9 cellular contexts compared by ENCODE assay signal in the genomic region with DNA sequence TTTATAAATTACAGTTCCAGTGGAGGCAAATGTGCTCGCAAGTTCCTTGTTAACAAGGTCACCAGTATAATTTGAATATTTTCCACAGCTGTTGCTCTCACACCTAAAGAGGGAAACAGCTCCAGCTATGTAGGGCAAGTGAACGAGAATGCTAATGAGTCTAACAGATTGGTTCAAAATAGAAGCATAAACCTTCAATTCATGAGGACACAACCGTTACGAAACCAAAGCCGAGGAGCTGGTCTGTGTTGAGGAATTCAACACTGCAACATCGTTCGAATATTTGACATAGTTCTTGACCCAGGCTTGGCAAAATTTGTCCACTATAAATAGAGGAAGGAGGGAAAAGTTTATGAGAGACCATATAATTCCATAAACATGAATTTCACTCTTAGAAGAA.
DNase-seq lines count a peak whose midpoint lies in the region; ATAC-seq and TF ChIP-seq lines count a peak whose summit lies in the region.
"Had no signal": no experiment of that assay in that cellular context is flagged by ENCODE, and none has a peak within 500 bp of the region (broad histone marks: within the 10 kb centered on the region; RNA-seq: fewer than 3 reads in every experiment).

No MANE protein-coding gene starts in this region.

- no peak overlapping the region for H3K4me3 ChIP-seq in astrocyte of the cerebellum (ENCODE audit: low read depth, low read length)
- H3K4me3 ChIP-seq: upper lobe of left lung had no signal

- intact Hi-C loops in posterior vena cava (cut with DNase I) = no loop called here

- no peak for TF ChIP-seq CTCF in astrocyte of the cerebellum (IDR thresholded peaks at IDR 0.05; ENCODE audit: low read depth, low read length, missing control alignments)

- DNase-seq in astrocyte of the cerebellum (ENCODE audit: low read depth) = peak; percentile 57
- DNase-seq in myocyte (ENCODE audit: low read depth) = peak; percentile 89
- DNase-seq in cerebellar nuclear complex (lab: John Stamatoyannopoulos, UW) = no peak
- no peak for DNase-seq in GM19240 (ENCODE audit: insufficient read length, low spot score)
- no peak for DNase-seq in posterior vena cava (ENCODE audit: low spot score)
- DNase-seq in DMS53 (lab: John Stamatoyannopoulos, UW) = no peak
- DNase-seq: upper lobe of left lung had no signal

- in situ Hi-C loops in astrocyte of the cerebellum (cut with HindIII; ENCODE audit: low sequenced_read_pairs) = no loop called here

- ATAC-seq in GM18502 (IDR thresholded peaks at IDR 0.05; ENCODE audit: poor library complexity, unreplicated experiment) = peak; percentile 61
- ATAC-seq in HG02870 (IDR thresholded peaks at IDR 0.05; ENCODE audit: unreplicated experiment) = peak; percentile 48

Comparison
In these comparisons a context has a peak if more than half of its experiments do, and no peak if none do; other contexts are left out.
1. DNase-seq: peak in astrocyte of the cerebellum (single experiment) and myocyte (single experiment); none in cerebellar nuclear complex (0 of 2), GM19240 (single experiment), posterior vena cava (single experiment) and DMS53 (single experiment).